Comparison of ENCODE assay signal across 1 cellular context in genomic region chr19:32646556-32646955, GRCh38.
A peak's percentile ranks its signal among the peaks of the same experiment; 100 is the strongest.
TF ChIP-seq lines count a peak whose summit lies in the region.

No MANE protein-coding gene starts in this region.

TF ChIP-seq in GM12878, 131 proteins besides CTCF, POLR2A, EP300 and RAD21:
- TF ChIP-seq DPF2 (IDR thresholded peaks at IDR 0.05) (no peak), SIX5 (IDR thresholded peaks at IDR 0.05; ENCODE audit: low read depth, low read length, severe bottlenecking) (no peak), RB1 (IDR thresholded peaks at IDR 0.05; ENCODE audit: borderline replicate concordance) (no peak), RUNX3 (IDR thresholded peaks at IDR 0.05; ENCODE audit: low read length) (peak; percentile 43), PAX8 (IDR thresholded peaks at IDR 0.05) (no peak), SREBF1 (IDR thresholded peaks at IDR 0.05; ENCODE audit: low read length) (no peak), ZNF622 (IDR thresholded peaks at IDR 0.05) (no peak), ATF7 (IDR thresholded peaks at IDR 0.05; ENCODE audit: low read depth) (no peak)
